In genomic region chr22:31039393-31039792, GRCh38 we compare ENCODE assay signal across 11 cellular contexts. TPM values are rescaled to one million over a fixed set of nuclear protein-coding genes. Genes with fewer than 3 reads are reported as not detected.
DNase-seq lines count a peak whose midpoint lies in the region; ATAC-seq and TF ChIP-seq lines count a peak whose summit lies in the region.
"Had no signal": no experiment of that assay in that cellular context is flagged by ENCODE, and none has a peak within 500 bp of the region (broad histone marks: within the 10 kb centered on the region; RNA-seq: fewer than 3 reads in every experiment).

No MANE protein-coding gene starts in this region.

- H3K9me3 ChIP-seq in MG63 (no peaks in the 10 kb centered on the region), tibial artery (no peaks in the 10 kb centered on the region)
- H3K9me3 ChIP-seq: SJSA1 had no signal

- H3K27me3 Mint-ChIP-seq in activated T-helper 2 cell treated with anti-CD3 and anti-CD28 coated beads, Interferon-gamma antibody, Interleukin-2, Interleukin-4, amounts not matched to agents 10 μg/mL and 5 μg/mL and 100 μg/mL, durations not matched to agents 14 hours and 24 hours and 36 hours (ENCODE audit: low read depth), result peaks cover 5% of the 10 kb centered on the region

- H3K4me3 Mint-ChIP-seq in activated T-helper 2 cell treated with anti-CD3 and anti-CD28 coated beads, Interferon-gamma antibody, Interleukin-2, Interleukin-4, amounts not matched to agents 10 μg/mL and 5 μg/mL and 100 μg/mL, durations not matched to agents 14 hours and 24 hours and 36 hours (ENCODE audit: low read depth), result no peak overlapping the region

- H3K36me3 ChIP-seq in MG63, result no peaks in the 10 kb centered on the region
- no peaks in the 10 kb centered on the region for H3K36me3 ChIP-seq in tibial artery
- H3K36me3 ChIP-seq: SJSA1 had no signal

- DNase-seq in MG63 (peak; percentile 68), fibroblast of villous mesenchyme (ENCODE audit: low read depth) (peak; percentile 92), mucosa of gallbladder (ENCODE audit: low spot score) (peak; percentile 41), tibial artery (no peak), T-helper 9 cell (no peak)
- DNase-seq in activated T-helper 2 cell treated with anti-CD3 and anti-CD28 coated beads, Interferon-gamma antibody, Interleukin-2, Interleukin-4, amounts not matched to agents 10 μg/mL and 5 μg/mL and 100 μg/mL, durations not matched to agents 14 hours and 24 hours and 36 hours (ENCODE audit: low spot score), result no peak
- DNase-seq: cortex of kidney, NCI-H1105 had no signal

- no peak for ATAC-seq in HG02623 (IDR thresholded peaks at IDR 0.05; ENCODE audit: unreplicated experiment)
- ATAC-seq in HG02970 (IDR thresholded peaks at IDR 0.05; ENCODE audit: low FRiP score, unreplicated experiment), result no peak

- H3K27me3 ChIP-seq in MG63, result no peaks in the 10 kb centered on the region
- no peaks in the 10 kb centered on the region for H3K27me3 ChIP-seq in tibial artery
- H3K27me3 ChIP-seq: SJSA1 had no signal

- TF ChIP-seq CTCF in fibroblast of villous mesenchyme (IDR thresholded peaks at IDR 0.05; ENCODE audit: insufficient read depth, low read depth, low read length) (no peak), tibial artery (IDR thresholded peaks at IDR 0.05) (no peak)

- no peak overlapping the region for H3K27ac Mint-ChIP-seq in activated T-helper 2 cell treated with anti-CD3 and anti-CD28 coated beads, Interferon-gamma antibody, Interleukin-2, Interleukin-4, amounts not matched to agents 10 μg/mL and 5 μg/mL and 100 μg/mL, durations not matched to agents 14 hours and 24 hours and 36 hours

- H3K27ac ChIP-seq in tibial artery, result peak overlapping the region; percentile 79 to 80
- H3K27ac ChIP-seq: SJSA1 had no signal

- intact Hi-C loops in tibial artery (cut with DNase I; ENCODE audit: low total_unique reads), result loop anchor here (5.0 kb wide), 2 partner anchors 43 to 72 kb away; partner anchors contain the start of genes MORC2, SMTN and TUG1
- intact Hi-C loops in activated T-helper 2 cell treated with anti-CD3 and anti-CD28 coated beads, Interferon-gamma antibody, Interleukin-2, Interleukin-4, amounts not matched to agents 10 μg/mL and 5 μg/mL and 100 μg/mL, durations not matched to agents 14 hours and 24 hours and 36 hours (cut with micrococcal nuclease), result no loop called here

- no peak overlapping the region for H3K4me3 ChIP-seq in MG63
- no peak overlapping the region for H3K4me3 ChIP-seq in fibroblast of villous mesenchyme (ENCODE audit: low read depth, low read length)
- H3K4me3 ChIP-seq in tibial artery, result no peak overlapping the region
- H3K4me3 ChIP-seq: SJSA1 had no signal

- peaks cover 0 to 72% (median 46%) of the 10 kb centered on the region in 4 donors for H3K4me1 ChIP-seq in tibial artery

- H3K9me3 Mint-ChIP-seq in activated T-helper 2 cell treated with anti-CD3 and anti-CD28 coated beads, Interferon-gamma antibody, Interleukin-2, Interleukin-4, amounts not matched to agents 10 μg/mL and 5 μg/mL and 100 μg/mL, durations not matched to agents 14 hours and 24 hours and 36 hours, result no peaks in the 10 kb centered on the region

- no peaks in the 10 kb centered on the region for H3K4me1 Mint-ChIP-seq in activated T-helper 2 cell treated with anti-CD3 and anti-CD28 coated beads, Interferon-gamma antibody, Interleukin-2, Interleukin-4, amounts not matched to agents 10 μg/mL and 5 μg/mL and 100 μg/mL, durations not matched to agents 14 hours and 24 hours and 36 hours (ENCODE audit: low read depth)

- no peaks in the 10 kb centered on the region for H3K36me3 Mint-ChIP-seq in activated T-helper 2 cell treated with anti-CD3 and anti-CD28 coated beads, Interferon-gamma antibody, Interleukin-2, Interleukin-4, amounts not matched to agents 10 μg/mL and 5 μg/mL and 100 μg/mL, durations not matched to agents 14 hours and 24 hours and 36 hours (ENCODE audit: low read depth)

RNA-seq across cellular contexts. Expression of gene SMTN, which starts 41.7 kb away (rescaled TPM):
- total RNA-seq in MG63 (2014; rRNA removed; shearing (Covaris generic); ENCODE audit: low replicate concordance), result 26.0 and 37.7 TPM in 2 replicates
- total RNA-seq in fibroblast of villous mesenchyme, result 75.7 and 94.1 TPM in 2 replicates
- total RNA-seq in mucosa of gallbladder, result 510 TPM
- total RNA-seq in activated T-helper 2 cell treated with anti-CD3 and anti-CD28 coated beads, Interferon-gamma antibody, Interleukin-2, Interleukin-4, amounts not matched to agents 10 μg/mL and 5 μg/mL and 100 μg/mL, durations not matched to agents 14 hours and 24 hours and 36 hours, result 27.0 and 28.9 TPM in 2 replicates

Comparison
In these comparisons a context has a peak if more than half of its experiments do, and no peak if none do; other contexts are left out.
1. DNase-seq: peak in MG63 (single experiment), fibroblast of villous mesenchyme (single experiment) and mucosa of gallbladder (single experiment); none in tibial artery (0 of 2), T-helper 9 cell (single experiment) and activated T-helper 2 cell treated with anti-CD3 and anti-CD28 coated beads, Interferon-gamma antibody, Interleukin-2, Interleukin-4, amounts not matched to agents 10 μg/mL and 5 μg/mL and 100 μg/mL, durations not matched to agents 14 hours and 24 hours and 36 hours (single experiment).